22 cellular contexts compared by ENCODE assay signal in the genomic region with DNA sequence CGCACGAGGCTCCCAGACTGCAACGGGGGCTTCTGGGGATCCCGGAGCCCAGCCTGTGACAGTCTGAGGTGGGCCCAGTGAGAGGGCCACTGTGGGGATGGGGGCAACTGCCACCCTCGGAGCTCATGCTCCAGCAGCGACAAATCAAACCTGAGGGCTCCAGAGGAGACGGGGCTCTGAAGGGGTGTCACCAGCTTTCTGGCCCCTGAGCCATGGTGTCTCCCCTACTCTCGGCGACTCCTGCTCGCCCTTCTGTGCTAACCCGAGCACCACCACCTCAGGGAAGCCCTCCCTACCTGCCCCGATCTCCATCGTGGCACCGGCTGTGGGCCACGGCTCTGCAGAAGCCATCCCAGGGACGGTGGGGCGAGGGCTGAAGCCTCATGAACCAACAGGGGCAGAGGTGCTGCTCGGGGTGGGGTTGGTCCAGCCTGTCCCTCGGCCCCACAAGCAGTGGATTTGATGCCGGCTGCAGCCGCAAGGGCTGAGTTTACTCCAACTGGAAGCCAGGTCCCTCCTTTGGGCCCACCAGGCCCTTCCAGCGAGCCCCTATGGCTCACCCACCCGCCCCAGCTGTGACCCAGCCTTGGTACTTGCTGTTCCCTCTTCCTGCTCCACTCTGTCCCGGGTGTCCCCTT.
DNase-seq lines count a peak whose midpoint lies in the region; ATAC-seq and TF ChIP-seq lines count a peak whose summit lies in the region.
"Had no signal": no experiment of that assay in that cellular context is flagged by ENCODE, and none has a peak within 500 bp of the region (broad histone marks: within the 10 kb centered on the region; RNA-seq: fewer than 3 reads in every experiment).

No MANE protein-coding gene starts in this region.

- no peaks in the 10 kb centered on the region for H3K27me3 ChIP-seq in dorsolateral prefrontal cortex
- H3K27me3 ChIP-seq: BLaER1 treated with 17β-estradiol and CSF1 and Interleukin-3, amounts not matched to agents 10 nM and 100 nM had no signal

- TF ChIP-seq CTCF in dorsolateral prefrontal cortex (IDR thresholded peaks at IDR 0.05 in 54 of 56, conservative IDR thresholded peaks at IDR 0.05 in 2 of 56; ENCODE audit: low read depth in 1 of 56, partially characterized antibody in 56 of 56) = no peak

- intact Hi-C loops in dorsolateral prefrontal cortex (cut with DNase I) = loop anchor here in 1 of 2 donors (5.0 kb wide), 1 partner anchor 104 kb away; the partner anchor contains the start of gene ASXL1

- no peaks in the 10 kb centered on the region for H3K36me3 Mint-ChIP-seq in activated naive CD4-positive, alpha-beta T cell treated with anti-CD3 and anti-CD28 coated beads, Interleukin-2, amount 50 U/mL, for 72 hours

- WGBS in mesodermal cell (ENCODE audit: insufficient coverage in 2 of 2), 2 experiments = 94 to 97% methylated on average over 20 to 21 of the region's 24 CpGs

- no peaks in the 10 kb centered on the region for H3K9me3 ChIP-seq in mesodermal cell (ENCODE audit: control insufficient read depth, low read length)
- H3K9me3 ChIP-seq: BLaER1 treated with 17β-estradiol and CSF1 and Interleukin-3, amounts not matched to agents 10 nM and 100 nM; HAP-1 had no signal

- H3K36me3 ChIP-seq in mesodermal cell (ENCODE audit: control insufficient read depth, insufficient read depth, low read length) = peaks cover 72% of the 10 kb centered on the region
- H3K36me3 ChIP-seq: HAP-1 had no signal

- no peak for ATAC-seq in activated naive CD4-positive, alpha-beta T cell treated with anti-CD3 and anti-CD28 coated beads, Interleukin-2, amount 50 U/mL, for 72 hours
- ATAC-seq in GM18520 (IDR thresholded peaks at IDR 0.05; ENCODE audit: unreplicated experiment) = no peak

- H3K27ac ChIP-seq in dorsolateral prefrontal cortex (peak overlapping the region in 56 of 59 donors; percentile 20 to 99 (median 97)), mesodermal cell (ENCODE audit: low read depth, low read length, severe bottlenecking) (peak overlapping the region; percentile 29), substantia nigra (ENCODE audit: low read depth, low read length, poor library complexity, severe bottlenecking) (peak overlapping the region; percentile 69)
- H3K27ac ChIP-seq: 22Rv1; BLaER1 treated with 17β-estradiol and CSF1 and Interleukin-3, amounts not matched to agents 10 nM and 100 nM; SK-N-MC had no signal

- H3K4me1 ChIP-seq in mesodermal cell (ENCODE audit: control insufficient read depth, insufficient read depth, low read length, poor library complexity, severe bottlenecking) = peaks cover 48% of the 10 kb centered on the region
- H3K4me1 ChIP-seq: HAP-1 had no signal

- no peaks in the 10 kb centered on the region for H3K9me3 Mint-ChIP-seq in activated naive CD4-positive, alpha-beta T cell treated with anti-CD3 and anti-CD28 coated beads, Interleukin-2, amount 50 U/mL, for 72 hours
- H3K9me3 Mint-ChIP-seq: CD8-positive, alpha-beta memory T cell had no signal

- no peak overlapping the region for H3K4me3 ChIP-seq in dorsolateral prefrontal cortex
- no peak overlapping the region for H3K4me3 ChIP-seq in mesodermal cell (ENCODE audit: extremely low read depth, insufficient read depth, low read length, poor library complexity, severe bottlenecking)
- H3K4me3 ChIP-seq: BLaER1 treated with 17β-estradiol and CSF1 and Interleukin-3, amounts not matched to agents 10 nM and 100 nM; HAP-1; SK-N-MC had no signal

- no peak for DNase-seq in activated naive CD4-positive, alpha-beta T cell treated with anti-CD3 and anti-CD28 coated beads, Interleukin-2, amount 50 U/mL, for 72 hours (ENCODE audit: low spot score in 2 of 2)
- DNase-seq in activated naive CD4-positive, alpha-beta T cell treated with anti-CD3 and anti-CD28 coated beads, Interleukin-2, amount 50 U/mL, for 16 hours = no peak
- DNase-seq in dorsolateral prefrontal cortex (no peak), substantia nigra (lab: John Stamatoyannopoulos, UW) (no peak), AML-193 (lab: John Stamatoyannopoulos, UW) (no peak), NOMO-1 (lab: John Stamatoyannopoulos, UW; ENCODE audit: unreplicated experiment in 2 of 2) (no peak)
- DNase-seq: ACHN; CD8-positive, alpha-beta memory T cell; GF-D8; MV-4-11; NCI-H1694; NCI-H2081; NCI-H446; NCI-H526; OCI-M1; SHP77 treated with DMSO at 0.1 percent for 48 hours had no signal

- peak overlapping the region; percentile 60 for H3K27ac Mint-ChIP-seq in activated naive CD4-positive, alpha-beta T cell treated with anti-CD3 and anti-CD28 coated beads, Interleukin-2, amount 50 U/mL, for 72 hours

Comparison
In these comparisons a context has a peak if more than half of its experiments do, and no peak if none do; other contexts are left out.
1. H3K27ac ChIP-seq: peak in every context shown above with its lines; median percentile 97 in dorsolateral prefrontal cortex; 69 in substantia nigra; 29 in mesodermal cell.